17 cellular contexts compared by ENCODE assay signal in genomic region chr18:78627546-78628315, GRCh38.
DNase-seq lines count a peak whose midpoint lies in the region; ATAC-seq, FAIRE-seq and TF ChIP-seq lines count a peak whose summit lies in the region.
"Had no signal": no experiment of that assay in that cellular context is flagged by ENCODE, and none has a peak within 500 bp of the region (broad histone marks: within the 10 kb centered on the region; RNA-seq: fewer than 3 reads in every experiment).

No MANE protein-coding gene starts in this region.

- H3K9ac ChIP-seq in neuronal stem cell (ENCODE audit: low read depth, low read length, poor library complexity): peak overlapping the region; percentile 40
- H3K9ac ChIP-seq: GM23248 had no signal

- H3K9me3 Mint-ChIP-seq in activated T-cell treated with anti-CD3 and anti-CD28 coated beads, Interleukin-2, amount 50 U/mL, for 24 hours: peaks cover 11% of the 10 kb centered on the region
- H3K9me3 Mint-ChIP-seq in progenitor cell of endocrine pancreas (ENCODE audit: low read depth): peaks cover 3% of the 10 kb centered on the region

- peak; percentile 18 for DNase-seq in activated T-cell treated with anti-CD3 and anti-CD28 coated beads, Interleukin-2, amount 50 U/mL, for 24 hours
- DNase-seq in activated T-cell treated with anti-CD3 and anti-CD28 coated beads, Interleukin-2, amount 50 U/mL, for 1 hour: no peak
- peak; percentile 55 for DNase-seq in astrocyte of the hippocampus (ENCODE audit: low read depth, low spot score)
- no peak for DNase-seq in neuronal stem cell (ENCODE audit: low spot score)
- DNase-seq in RCC 7860 (ENCODE audit: low spot score): no peak
- DNase-seq in progenitor cell of endocrine pancreas (ENCODE audit: low spot score, unreplicated experiment): no peak
- DNase-seq: AML-193; Calu3; CD8-positive, alpha-beta T cell; DMS79 treated with DMSO at 0.1 percent for 48 hours; GF-D8; GM23248 had no signal

- no CpG with 5 or more reads among the region's 20 CpGs for WGBS in neuronal stem cell (ENCODE audit: extremely low coverage in 2 of 2, insufficient read length in 2 of 2, insufficient replicate concordance in 1 of 2), 2 donors

- peaks cover 13% of the 10 kb centered on the region for H3K4me1 Mint-ChIP-seq in activated T-cell treated with anti-CD3 and anti-CD28 coated beads, Interleukin-2, amount 50 U/mL, for 24 hours (ENCODE audit: low read depth)
- H3K4me1 Mint-ChIP-seq in progenitor cell of endocrine pancreas (ENCODE audit: low read depth): peaks cover 5% of the 10 kb centered on the region

- no peak overlapping the region for H3K4me3 ChIP-seq in neuronal stem cell (ENCODE audit: low read length in 2 of 2)
- H3K4me3 ChIP-seq: A549, GM23248, HAP-1 had no signal

- H3K4me3 Mint-ChIP-seq in activated T-cell treated with anti-CD3 and anti-CD28 coated beads, Interleukin-2, amount 50 U/mL, for 24 hours: no peak overlapping the region
- H3K4me3 Mint-ChIP-seq in progenitor cell of endocrine pancreas (ENCODE audit: low read depth): no peak overlapping the region
- H3K4me3 Mint-ChIP-seq: CD8-positive, alpha-beta T cell had no signal

- H3K4me2 ChIP-seq in neuronal stem cell (ENCODE audit: insufficient read depth, low read length, poor library complexity, severe bottlenecking): no peak overlapping the region
- H3K4me2 ChIP-seq: A549 had no signal

- H3K36me3 Mint-ChIP-seq in activated T-cell treated with anti-CD3 and anti-CD28 coated beads, Interleukin-2, amount 50 U/mL, for 24 hours (ENCODE audit: low read depth): no peaks in the 10 kb centered on the region
- H3K36me3 Mint-ChIP-seq in progenitor cell of endocrine pancreas (ENCODE audit: insufficient read depth): no peaks in the 10 kb centered on the region
- H3K36me3 Mint-ChIP-seq: CD8-positive, alpha-beta T cell had no signal

- H2AK5ac ChIP-seq in neuronal stem cell (ENCODE audit: low read depth, low read length): peak overlapping the region; percentile 70

- H3K9me3 ChIP-seq in neuronal stem cell (replicated peaks in 1 of 2; ENCODE audit: control insufficient read depth in 2 of 2, insufficient read depth in 1 of 2, low read depth in 1 of 2, low read length in 2 of 2): peaks cover 0 to 5% of the 10 kb centered on the region in 2 donors
- H3K9me3 ChIP-seq: A549, HAP-1 had no signal

- no peak overlapping the region for H2BK5ac ChIP-seq in neuronal stem cell (ENCODE audit: low read length)

- no peak for FAIRE-seq in RCC 7860 (lab: Jason Lieb, UNC)
- FAIRE-seq: A549 had no signal

- H3K18ac ChIP-seq in neuronal stem cell (ENCODE audit: low read length): peak overlapping the region; percentile 70

- no peak overlapping the region for H3K27ac Mint-ChIP-seq in activated T-cell treated with anti-CD3 and anti-CD28 coated beads, Interleukin-2, amount 50 U/mL, for 24 hours
- H3K27ac Mint-ChIP-seq in progenitor cell of endocrine pancreas: no peak overlapping the region
- H3K27ac Mint-ChIP-seq: CD8-positive, alpha-beta T cell had no signal

- no peak overlapping the region for H2AFZ ChIP-seq in neuronal stem cell (ENCODE audit: low read length)
- H2AFZ ChIP-seq: GM23248 had no signal

- H3K14ac ChIP-seq in neuronal stem cell (ENCODE audit: low read length): peak overlapping the region; percentile 31

- H2BK15ac ChIP-seq in neuronal stem cell (ENCODE audit: low read length): peak overlapping the region; percentile 24

- no peak overlapping the region for H4K91ac ChIP-seq in neuronal stem cell (ENCODE audit: low read depth, low read length, poor library complexity)

- H2BK12ac ChIP-seq in neuronal stem cell (ENCODE audit: low read length): no peak overlapping the region

- no peaks in the 10 kb centered on the region for H3K36me3 ChIP-seq in neuronal stem cell (replicated peaks in 1 of 2; ENCODE audit: control insufficient read depth in 2 of 2, insufficient read depth in 2 of 2, low read length in 2 of 2)
- H3K36me3 ChIP-seq: HAP-1 had no signal

- peaks cover 3% of the 10 kb centered on the region for H3K79me1 ChIP-seq in neuronal stem cell (ENCODE audit: low read depth, low read length)

- no peak for TF ChIP-seq CTCF in progenitor cell of endocrine pancreas (IDR thresholded peaks at IDR 0.05; ENCODE audit: unreplicated experiment)

- ATAC-seq in HG03280 (IDR thresholded peaks at IDR 0.05; ENCODE audit: unreplicated experiment): no peak
- ATAC-seq: A549; CD8-positive, alpha-beta T cell had no signal

- no peak overlapping the region for H3K23ac ChIP-seq in neuronal stem cell (ENCODE audit: low read depth, low read length, poor library complexity)

- H3K4me1 ChIP-seq in neuronal stem cell (ENCODE audit: control insufficient read depth in 2 of 2, insufficient read depth in 1 of 2, low read depth in 1 of 2, low read length in 2 of 2): peaks cover 0 to 10% of the 10 kb centered on the region in 2 donors
- H3K4me1 ChIP-seq: A549, HAP-1 had no signal

- H3K4ac ChIP-seq in neuronal stem cell (ENCODE audit: low read length): no peak overlapping the region

- H4K8ac ChIP-seq in neuronal stem cell (ENCODE audit: low read depth, low read length): no peak overlapping the region

- no peaks in the 10 kb centered on the region for H3K27me3 ChIP-seq in neuronal stem cell (ENCODE audit: control insufficient read depth in 3 of 3, insufficient read depth in 3 of 3, low read depth in 1 of 3, low read length in 3 of 3)

- no peak overlapping the region for H2BK120ac ChIP-seq in neuronal stem cell (ENCODE audit: low read depth, low read length)

- H3K27ac ChIP-seq in neuronal stem cell (replicated peaks; ENCODE audit: low read length): no peak overlapping the region
- H3K27ac ChIP-seq: 22Rv1, A549, GM23248, HL-60 had no signal

- H3K27me3 Mint-ChIP-seq in activated T-cell treated with anti-CD3 and anti-CD28 coated beads, Interleukin-2, amount 50 U/mL, for 24 hours: peaks cover 10% of the 10 kb centered on the region
- peaks cover 4% of the 10 kb centered on the region for H3K27me3 Mint-ChIP-seq in progenitor cell of endocrine pancreas

Comparison
In these comparisons a context has a peak if more than half of its experiments do, and no peak if none do; other contexts are left out.
1. DNase-seq: peak in activated T-cell treated with anti-CD3 and anti-CD28 coated beads, Interleukin-2, amount 50 U/mL, for 24 hours (single experiment) and astrocyte of the hippocampus (single experiment); none in activated T-cell treated with anti-CD3 and anti-CD28 coated beads, Interleukin-2, amount 50 U/mL, for 1 hour (single experiment), neuronal stem cell (single experiment), RCC 7860 (single experiment) and progenitor cell of endocrine pancreas (single experiment).